Comparison of ENCODE assay signal across 18 cellular contexts in the genomic region with DNA sequence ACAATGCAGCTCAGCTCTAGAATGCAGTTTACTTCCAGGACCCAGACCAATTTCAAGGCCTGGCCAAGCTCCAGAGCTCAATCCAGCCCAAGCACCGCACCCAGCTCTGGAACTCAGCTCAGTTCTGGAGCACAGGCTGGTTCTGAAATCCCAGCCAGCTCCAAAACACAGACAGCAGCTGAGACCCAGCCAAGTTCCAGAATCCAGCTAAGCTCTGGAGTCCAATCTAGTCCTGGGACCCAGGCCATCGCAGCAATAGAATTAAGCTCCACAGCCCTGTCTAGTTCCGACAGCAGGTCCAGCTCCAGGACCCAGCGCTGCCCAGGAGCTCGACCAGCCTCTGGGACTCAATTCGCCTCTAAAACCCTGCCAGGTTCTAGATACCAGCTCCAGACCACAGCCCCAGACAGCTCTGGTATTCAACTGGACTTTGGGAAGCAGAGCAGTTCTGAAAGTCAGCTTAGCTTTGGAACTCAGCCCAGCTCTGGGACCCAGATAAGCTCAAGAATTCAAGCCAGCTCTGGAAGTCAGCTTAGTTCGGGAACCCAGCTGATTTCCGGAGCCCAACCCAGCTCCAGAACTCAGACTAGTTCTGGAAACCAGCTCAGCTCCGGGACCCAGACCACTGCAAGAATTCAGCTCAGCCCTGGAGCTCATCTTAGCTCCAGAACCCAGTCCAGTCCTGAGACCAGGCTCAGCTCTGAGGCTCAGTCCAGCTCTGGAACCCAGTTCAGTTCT.
"Had no signal": no experiment of that assay in that cellular context is flagged by ENCODE, and none has a peak within 500 bp of the region (broad histone marks: within the 10 kb centered on the region; RNA-seq: fewer than 3 reads in every experiment).

No MANE protein-coding gene starts in this region.

- DNase-seq: activated B cell treated with CpG ODN at 0.5 μM for 24 hours; activated CD4-positive, alpha-beta T cell treated with anti-CD3 and anti-CD28 coated beads for 48 hours; activated CD8-positive, alpha-beta T cell treated with anti-CD3 and anti-CD28 coated beads for 36 hours; activated gamma-delta T cell treated with Interleukin-2 at 50 U/mL for 16 hours; dorsolateral prefrontal cortex; endodermal cell; erythroblast; hypothalamus; midbrain; retina; stimulated activated CD4-positive, alpha-beta T cell treated with anti-CD3 and anti-CD28 coated beads, Interleukin-15, amount 100 ng/mL, for 24 hours; stimulated activated CD4-positive, alpha-beta T cell treated with anti-CD3 and anti-CD28 coated beads, Interleukin-4, amount 100 ng/mL, for 1 hour; stimulated activated naive B cell treated with anti-CD40 and anti-IgM and Interleukin-4, amounts not matched to agents 10 μg/mL and 1 μg/mL and 100 μg/mL, for 72 hours had no signal

- ATAC-seq: activated CD8-positive, alpha-beta T cell treated with anti-CD3 and anti-CD28 coated beads for 36 hours; stimulated activated naive B cell treated with anti-CD40 and anti-IgM and Interleukin-4, amounts not matched to agents 10 μg/mL and 1 μg/mL and 100 μg/mL, for 72 hours had no signal

- H3K9me3 ChIP-seq: breast epithelium had no signal

- H3K4me1 ChIP-seq: breast epithelium, neural progenitor cell, parathyroid adenoma had no signal

- H3K4me3 ChIP-seq: breast epithelium, dorsolateral prefrontal cortex, lung, neural progenitor cell, skin epidermis had no signal

- H3K27me3 ChIP-seq: breast epithelium, dorsolateral prefrontal cortex had no signal

- H3K27ac ChIP-seq: breast epithelium, dorsolateral prefrontal cortex, neural progenitor cell, parathyroid adenoma, skin epidermis had no signal

- H3K36me3 ChIP-seq: breast epithelium, neural progenitor cell had no signal
